Comparison of ENCODE assay signal across 1 cellular context in genomic region chr6:20217900-20218299, GRCh38.
TF ChIP-seq lines count a peak whose summit lies in the region.

No MANE protein-coding gene starts in this region.

TF ChIP-seq in HepG2, 621 proteins besides CTCF, POLR2A, EP300 and RAD21 (continued from another document):
- no peak for TF ChIP-seq ZBTB10 (CRISPR knock-in tag; IDR thresholded peaks at IDR 0.05; ENCODE audit: borderline replicate concordance)
- no peak for TF ChIP-seq KLF16 (CRISPR knock-in tag; IDR thresholded peaks at IDR 0.05)
- no peak for TF ChIP-seq ZFP36 (IDR thresholded peaks at IDR 0.05; ENCODE audit: borderline replicate concordance, low read depth, low read length, partially characterized antibody)
- no peak for TF ChIP-seq ZNF292 (CRISPR knock-in tag; IDR thresholded peaks at IDR 0.05; ENCODE audit: borderline replicate concordance, low read depth)
- no peak for TF ChIP-seq SKI (IDR thresholded peaks at IDR 0.05; ENCODE audit: partially characterized antibody)
- no peak for TF ChIP-seq ZBTB26 (CRISPR knock-in tag; IDR thresholded peaks at IDR 0.05; ENCODE audit: borderline replicate concordance)
